In genomic region chr10:79153753-79154152, GRCh38 we compare ENCODE assay signal across 11 cellular contexts.
A peak's percentile ranks its signal among the peaks of the same experiment; 100 is the strongest.
DNase-seq lines count a peak whose midpoint lies in the region; ATAC-seq, FAIRE-seq and TF ChIP-seq lines count a peak whose summit lies in the region.
"Had no signal": no experiment of that assay in that cellular context is flagged by ENCODE, and none has a peak within 500 bp of the region (broad histone marks: within the 10 kb centered on the region; RNA-seq: fewer than 3 reads in every experiment).

No MANE protein-coding gene starts in this region.

- H3K9me3 ChIP-seq in adipocyte (ENCODE audit: control insufficient read depth, low read length) = no peaks in the 10 kb centered on the region
- no peaks in the 10 kb centered on the region for H3K9me3 ChIP-seq in cardiac muscle cell (ENCODE audit: low read depth)
- H3K9me3 ChIP-seq in pancreas = no peaks in the 10 kb centered on the region
- H3K9me3 ChIP-seq in vagina = no peaks in the 10 kb centered on the region

- WGBS in pancreas, 2 donors = 63 to 64% methylated on average over 10 of the region's 10 CpGs

- intact Hi-C loops in pancreas (cut with DNase I) = no loop called here
- intact Hi-C loops in vagina (cut with DNase I) = no loop called here

- no peak for FAIRE-seq in pancreas (lab: Jason Lieb, UNC)
- FAIRE-seq: endometrium, GM12892 had no signal

- TF ChIP-seq CTCF in cardiac muscle cell (IDR thresholded peaks at IDR 0.05; ENCODE audit: low read depth, low read length) (no peak), pancreas (IDR thresholded peaks at IDR 0.05) (no peak), vagina (IDR thresholded peaks at IDR 0.05) (no peak)

- TF ChIP-seq POLR2A in vagina (IDR thresholded peaks at IDR 0.05) = no peak

- H3K36me3 ChIP-seq in adipocyte (ENCODE audit: control insufficient read depth, insufficient read depth, low read length, severe bottlenecking) (peaks cover 18% of the 10 kb centered on the region), cardiac muscle cell (no peaks in the 10 kb centered on the region), pancreas (no peaks in the 10 kb centered on the region), vagina (no peaks in the 10 kb centered on the region)

- H3K4me1 ChIP-seq in adipocyte (ENCODE audit: control insufficient read depth, insufficient read depth, low read length) (peaks cover 95% of the 10 kb centered on the region), cardiac muscle cell (ENCODE audit: low read depth) (peaks cover 39% of the 10 kb centered on the region), pancreas (peaks cover 0 to 31% (median 6%) of the 10 kb centered on the region in 3 donors), vagina (peaks cover 98% of the 10 kb centered on the region)

- H3K27me3 ChIP-seq in adipocyte (replicated peaks; ENCODE audit: control insufficient read depth, insufficient read depth, low read length) = no peaks in the 10 kb centered on the region
- H3K27me3 ChIP-seq in cardiac muscle cell = no peaks in the 10 kb centered on the region
- H3K27me3 ChIP-seq in pancreas = no peaks in the 10 kb centered on the region
- no peaks in the 10 kb centered on the region for H3K27me3 ChIP-seq in vagina

- H3K27ac ChIP-seq in cardiac muscle cell (peak overlapping the region; percentile 97), pancreas (peak overlapping the region in 2 of 4 donors; percentile 55 to 73), vagina (peak overlapping the region; percentile 88)

- DNase-seq in adipocyte (ENCODE audit: low read depth) (no peak), cardiac muscle cell (ENCODE audit: low read depth in 1 of 2, low spot score in 1 of 2) (no peak), pancreas (peak in 4 of 6 donors; percentile 35 to 76 (median 70)), vagina (ENCODE audit: extremely low spot score in 2 of 2) (no peak), NCI-H524 treated with DMSO at 0.1 percent for 48 hours (lab: John Stamatoyannopoulos, UW) (no peak), UCSD-AML1 (lab: John Stamatoyannopoulos, UW; ENCODE audit: unreplicated experiment) (no peak)
- DNase-seq: activated T-cell treated with anti-CD3 and anti-CD28 coated beads for 4 hours, NCI-H146 had no signal

- H3K4me3 ChIP-seq in adipocyte (ENCODE audit: low read length) = no peak overlapping the region
- no peak overlapping the region for H3K4me3 ChIP-seq in cardiac muscle cell
- no peak overlapping the region for H3K4me3 ChIP-seq in pancreas
- H3K4me3 ChIP-seq in vagina = no peak overlapping the region

- peak overlapping the region; percentile 91 for H3K9ac ChIP-seq in adipocyte (ENCODE audit: low read length)

- ATAC-seq in pancreas (no peak), GM18520 (IDR thresholded peaks at IDR 0.05; ENCODE audit: unreplicated experiment) (no peak)

Comparison
In these comparisons a context has a peak if more than half of its experiments do, and no peak if none do; other contexts are left out.
1. DNase-seq: peak in pancreas (4 of 6); none in adipocyte (single experiment), cardiac muscle cell (0 of 2), vagina (0 of 2), NCI-H524 treated with DMSO at 0.1 percent for 48 hours (single experiment) and UCSD-AML1 (single experiment).